In the genomic region with DNA sequence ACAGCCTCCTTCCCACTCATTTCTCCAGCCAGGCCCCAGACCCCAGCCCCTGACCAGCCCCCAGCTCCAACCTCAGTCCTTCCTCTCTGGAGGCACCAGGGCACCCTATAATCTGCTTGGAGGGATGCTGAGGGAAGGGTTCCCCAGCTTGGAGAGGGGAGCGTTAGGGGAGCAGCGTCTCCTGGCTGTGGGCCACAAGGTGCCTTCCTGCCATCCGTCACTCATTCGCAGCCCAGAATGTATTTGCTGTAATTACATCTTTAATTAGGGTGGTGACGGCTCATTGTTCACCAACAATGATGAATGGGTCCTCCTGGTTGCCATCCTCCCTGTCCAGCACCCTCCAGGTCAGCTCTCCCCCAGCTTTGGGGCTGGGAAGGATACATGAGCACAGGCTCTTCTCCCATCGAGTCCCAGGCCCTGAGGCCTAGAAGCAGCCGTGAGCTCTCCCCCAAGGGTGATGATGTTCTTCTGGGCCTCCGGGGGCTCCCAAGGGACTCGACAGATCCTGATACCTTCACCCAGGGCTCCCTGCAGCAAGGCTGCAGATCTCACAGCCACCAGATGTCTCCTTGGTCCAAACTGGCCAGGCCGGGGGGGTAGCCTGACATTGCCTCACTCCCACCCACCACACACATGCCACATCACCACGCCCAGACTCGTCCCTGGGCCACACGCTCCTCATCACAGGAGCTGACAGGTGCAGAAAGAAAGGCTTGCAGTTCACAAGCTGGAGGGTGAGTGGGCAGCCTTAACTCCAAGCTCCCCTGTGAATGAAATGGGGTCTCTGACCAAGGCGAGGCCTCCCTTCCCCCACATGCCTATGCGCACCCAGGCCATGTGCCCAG, we compare ENCODE assay signal across 1 cellular context.
TF ChIP-seq lines count a peak whose summit lies in the region.

No MANE protein-coding gene starts in this region.

TF ChIP-seq in H1, 55 proteins besides CTCF, POLR2A, EP300 and RAD21:
- TF ChIP-seq, protein P1, sequence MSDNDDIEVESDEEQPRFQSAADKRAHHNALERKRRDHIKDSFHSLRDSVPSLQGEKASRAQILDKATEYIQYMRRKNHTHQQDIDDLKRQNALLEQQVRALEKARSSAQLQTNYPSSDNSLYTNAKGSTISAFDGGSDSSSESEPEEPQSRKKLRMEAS (IDR thresholded peaks at IDR 0.05): 0 out of 2 replicates have a peak, but pooled peaks have one; percentile 15
- no peak for TF ChIP-seq TCF12 (IDR thresholded peaks at IDR 0.05; ENCODE audit: low read depth, low read length)
